Comparison of ENCODE assay signal across 8 cellular contexts in the genomic region with DNA sequence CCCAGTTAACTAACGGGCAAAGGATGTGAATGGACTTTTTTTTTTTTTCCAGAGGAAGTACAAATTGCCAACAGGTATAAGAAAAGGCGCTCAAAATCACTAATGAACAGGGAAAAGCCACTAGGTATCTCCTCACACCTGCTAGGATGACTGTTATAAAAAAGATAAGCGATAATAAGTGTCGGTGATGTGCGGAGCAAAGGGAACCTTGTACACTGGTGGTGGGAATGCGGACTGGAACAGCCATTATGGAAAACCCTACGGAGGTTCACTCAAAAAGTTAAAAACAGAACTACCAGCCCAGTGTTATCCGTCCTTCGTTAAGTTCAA. TPM values are rescaled to one million over a fixed set of nuclear protein-coding genes. Genes with fewer than 3 reads are reported as not detected.
DNase-seq lines count a peak whose midpoint lies in the region; ATAC-seq and TF ChIP-seq lines count a peak whose summit lies in the region.

No MANE protein-coding gene starts in this region.

- no peak for TF ChIP-seq POLR2A in uterus (IDR thresholded peaks at IDR 0.05)

- H3K4me3 ChIP-seq in cardiac muscle cell (peak overlapping the region; percentile 43), ectodermal cell (ENCODE audit: insufficient read depth, low read depth, low read length) (peak overlapping the region; percentile 62), muscle layer of duodenum (ENCODE audit: low read depth in 1 of 2, low read length in 2 of 2) (peak overlapping the region; percentile 50 to 60), uterus (peak overlapping the region; percentile 67 to 84)

- intact Hi-C loops in left cardiac atrium (cut with DNase I), result no loop called here
- intact Hi-C loops in uterus (cut with DNase I; ENCODE audit: low total_unique reads), result no loop called here

- H3K27ac ChIP-seq in cardiac muscle cell (peak overlapping the region; percentile 61), ectodermal cell (ENCODE audit: insufficient read depth, low read depth, low read length, poor library complexity, severe bottlenecking) (no peak overlapping the region), muscle layer of duodenum (ENCODE audit: low read length) (peak overlapping the region; percentile 92), uterus (peak overlapping the region; percentile 94 to 99)

- no peak for ATAC-seq in left cardiac atrium

- H3K27me3 ChIP-seq in cardiac muscle cell (no peaks in the 10 kb centered on the region), ectodermal cell (ENCODE audit: control insufficient read depth, insufficient read depth, low read length, poor library complexity, severe bottlenecking) (no peaks in the 10 kb centered on the region), muscle layer of duodenum (ENCODE audit: low read depth, low read length) (no peaks in the 10 kb centered on the region), uterus (no peaks in the 10 kb centered on the region)

- H3K4me1 ChIP-seq in cardiac muscle cell (ENCODE audit: low read depth) (no peaks in the 10 kb centered on the region), ectodermal cell (ENCODE audit: control insufficient read depth, insufficient read depth, low read length) (no peaks in the 10 kb centered on the region), muscle layer of duodenum (ENCODE audit: control insufficient read depth in 1 of 2, insufficient read depth in 2 of 2, low read length in 2 of 2) (peaks cover 9 to 14% of the 10 kb centered on the region in 2 donors), uterus (no peaks in the 10 kb centered on the region)

- TF ChIP-seq CTCF in cardiac muscle cell (IDR thresholded peaks at IDR 0.05; ENCODE audit: low read depth, low read length) (no peak), uterus (IDR thresholded peaks at IDR 0.05) (no peak)

- H3K9me3 ChIP-seq in cardiac muscle cell (ENCODE audit: low read depth) (no peaks in the 10 kb centered on the region), ectodermal cell (ENCODE audit: control insufficient read depth, low read length) (no peaks in the 10 kb centered on the region), muscle layer of duodenum (ENCODE audit: control insufficient read depth in 1 of 2, low read length in 2 of 2) (no peaks in the 10 kb centered on the region), uterus (no peaks in the 10 kb centered on the region)

- DNase-seq in cardiac muscle cell (ENCODE audit: low read depth in 1 of 2, low spot score in 1 of 2) (no peak), left cardiac atrium (no peak), uterus (no peak), NCI-H2029 (lab: John Stamatoyannopoulos, UW) (no peak), islet precursor cell (no peak), Ammon's horn (ENCODE audit: low spot score) (no peak)

- 83 to 84% methylated on average over 9 of the region's 9 CpGs for WGBS in ectodermal cell, 2 experiments

- H3K36me3 ChIP-seq in cardiac muscle cell, result no peaks in the 10 kb centered on the region
- H3K36me3 ChIP-seq in ectodermal cell (ENCODE audit: control insufficient read depth, insufficient read depth, low read length), result no peaks in the 10 kb centered on the region
- H3K36me3 ChIP-seq in muscle layer of duodenum (ENCODE audit: control insufficient read depth in 1 of 2, insufficient read depth in 2 of 2, low read length in 2 of 2), result peaks cover 0 to 4% of the 10 kb centered on the region in 2 donors
- no peaks in the 10 kb centered on the region for H3K36me3 ChIP-seq in uterus

RNA-seq across cellular contexts. Expression of a gene that starts 0.8 kb away (rescaled TPM):
- total RNA-seq in cardiac muscle cell, result 6.8 and 9.8 TPM in 2 replicates
- polyA plus RNA-seq in cardiac muscle cell, result 18.3 and 19.0 TPM in 2 replicates
- 10 to 100 TPM; 12.5 to 16.0 TPM for total RNA-seq in left cardiac atrium
- polyA plus RNA-seq in ectodermal cell (2013, experiment 1 of 4), result 13.9 TPM
- 11.9 TPM for polyA plus RNA-seq in ectodermal cell (2013, experiment 2 of 4)
- polyA plus RNA-seq in ectodermal cell (2013, experiment 3 of 4), result 14.0 TPM
- 14.1 TPM for polyA plus RNA-seq in ectodermal cell (2013, experiment 4 of 4)
- 10 to 100 TPM; 19.1 to 53.8 (median 38.8) TPM for total RNA-seq in uterus

RNA-seq across cellular contexts. Expression of a gene that starts 55.9 kb away (rescaled TPM):
- total RNA-seq in cardiac muscle cell, result not detected in 2 replicates
- polyA plus RNA-seq in cardiac muscle cell, result not detected in 2 replicates
- not detected for total RNA-seq in left cardiac atrium
- 0.56 TPM for polyA plus RNA-seq in ectodermal cell (2013, experiment 1 of 4)
- 0.12 TPM for polyA plus RNA-seq in ectodermal cell (2013, experiment 2 of 4)
- 1.3 TPM for polyA plus RNA-seq in ectodermal cell (2013, experiment 3 of 4)
- polyA plus RNA-seq in ectodermal cell (2013, experiment 4 of 4), result 0.08 TPM
- total RNA-seq in uterus, result 1 to 10 TPM in 2 of 4 donors, not detected in 2; 1.9 to 7.7 TPM
